Comparison of ENCODE assay signal across 1 cellular context in the genomic region with DNA sequence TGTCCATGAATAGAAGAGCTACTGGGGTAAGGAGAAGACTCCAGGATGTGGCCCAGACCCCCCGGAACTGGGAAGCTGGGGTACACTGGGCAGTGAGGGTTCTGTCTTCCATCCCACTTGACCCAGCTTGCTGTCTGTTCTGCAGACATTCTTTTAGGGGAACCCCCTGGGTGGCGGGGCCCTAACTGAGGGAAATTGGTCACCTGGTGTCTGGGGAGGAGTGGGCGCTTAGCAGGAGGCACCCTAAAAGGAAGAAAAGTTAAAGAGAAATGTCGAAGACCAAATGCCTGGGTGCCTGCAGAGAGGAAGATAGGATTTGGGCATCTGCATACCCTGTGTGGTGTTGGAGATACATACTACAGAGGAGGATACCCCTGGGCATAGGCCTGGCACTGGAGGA.
TF ChIP-seq lines count a peak whose summit lies in the region.

No MANE protein-coding gene starts in this region.

TF ChIP-seq in GM12878, 131 proteins besides CTCF, POLR2A, EP300 and RAD21:
- no peak for TF ChIP-seq HDAC6 (IDR thresholded peaks at IDR 0.05; ENCODE audit: unreplicated experiment)
- TF ChIP-seq, protein P1, sequence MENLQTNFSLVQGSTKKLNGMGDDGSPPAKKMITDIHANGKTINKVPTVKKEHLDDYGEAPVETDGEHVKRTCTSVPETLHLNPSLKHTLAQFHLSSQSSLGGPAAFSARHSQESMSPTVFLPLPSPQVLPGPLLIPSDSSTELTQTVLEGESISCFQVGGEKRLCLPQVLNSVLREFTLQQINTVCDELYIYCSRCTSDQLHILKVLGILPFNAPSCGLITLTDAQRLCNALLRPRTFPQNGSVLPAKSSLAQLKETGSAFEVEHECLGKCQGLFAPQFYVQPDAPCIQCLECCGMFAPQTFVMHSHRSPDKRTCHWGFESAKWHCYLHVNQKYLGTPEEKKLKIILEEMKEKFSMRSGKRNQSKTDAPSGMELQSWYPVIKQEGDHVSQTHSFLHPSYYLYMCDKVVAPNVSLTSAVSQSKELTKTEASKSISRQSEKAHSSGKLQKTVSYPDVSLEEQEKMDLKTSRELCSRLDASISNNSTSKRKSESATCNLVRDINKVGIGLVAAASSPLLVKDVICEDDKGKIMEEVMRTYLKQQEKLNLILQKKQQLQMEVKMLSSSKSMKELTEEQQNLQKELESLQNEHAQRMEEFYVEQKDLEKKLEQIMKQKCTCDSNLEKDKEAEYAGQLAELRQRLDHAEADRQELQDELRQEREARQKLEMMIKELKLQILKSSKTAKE (IDR thresholded peaks at IDR 0.05; ENCODE audit: low read depth, poor library complexity, severe bottlenecking) = no peak
- TF ChIP-seq, protein P2, sequence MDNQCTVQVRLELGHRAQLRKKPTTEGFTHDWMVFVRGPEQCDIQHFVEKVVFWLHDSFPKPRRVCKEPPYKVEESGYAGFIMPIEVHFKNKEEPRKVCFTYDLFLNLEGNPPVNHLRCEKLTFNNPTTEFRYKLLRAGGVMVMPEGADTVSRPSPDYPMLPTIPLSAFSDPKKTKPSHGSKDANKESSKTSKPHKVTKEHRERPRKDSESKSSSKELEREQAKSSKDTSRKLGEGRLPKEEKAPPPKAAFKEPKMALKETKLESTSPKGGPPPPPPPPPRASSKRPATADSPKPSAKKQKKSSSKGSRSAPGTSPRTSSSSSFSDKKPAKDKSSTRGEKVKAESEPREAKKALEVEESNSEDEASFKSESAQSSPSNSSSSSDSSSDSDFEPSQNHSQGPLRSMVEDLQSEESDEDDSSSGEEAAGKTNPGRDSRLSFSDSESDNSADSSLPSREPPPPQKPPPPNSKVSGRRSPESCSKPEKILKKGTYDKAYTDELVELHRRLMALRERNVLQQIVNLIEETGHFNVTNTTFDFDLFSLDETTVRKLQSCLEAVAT (IDR thresholded peaks at IDR 0.05) = no peak
- no peak for TF ChIP-seq SRF (IDR thresholded peaks at IDR 0.05; ENCODE audit: low read depth in 2 of 2, low read length in 2 of 2)
- no peak for TF ChIP-seq ZNF384 (IDR thresholded peaks at IDR 0.05; ENCODE audit: borderline replicate concordance, low read depth, low read length)
- TF ChIP-seq, protein P3, sequence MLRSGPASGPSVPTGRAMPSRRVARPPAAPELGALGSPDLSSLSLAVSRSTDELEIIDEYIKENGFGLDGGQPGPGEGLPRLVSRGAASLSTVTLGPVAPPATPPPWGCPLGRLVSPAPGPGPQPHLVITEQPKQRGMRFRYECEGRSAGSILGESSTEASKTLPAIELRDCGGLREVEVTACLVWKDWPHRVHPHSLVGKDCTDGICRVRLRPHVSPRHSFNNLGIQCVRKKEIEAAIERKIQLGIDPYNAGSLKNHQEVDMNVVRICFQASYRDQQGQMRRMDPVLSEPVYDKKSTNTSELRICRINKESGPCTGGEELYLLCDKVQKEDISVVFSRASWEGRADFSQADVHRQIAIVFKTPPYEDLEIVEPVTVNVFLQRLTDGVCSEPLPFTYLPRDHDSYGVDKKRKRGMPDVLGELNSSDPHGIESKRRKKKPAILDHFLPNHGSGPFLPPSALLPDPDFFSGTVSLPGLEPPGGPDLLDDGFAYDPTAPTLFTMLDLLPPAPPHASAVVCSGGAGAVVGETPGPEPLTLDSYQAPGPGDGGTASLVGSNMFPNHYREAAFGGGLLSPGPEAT (IDR thresholded peaks at IDR 0.05; ENCODE audit: low read depth) = no peak
- TF ChIP-seq, protein P4, sequence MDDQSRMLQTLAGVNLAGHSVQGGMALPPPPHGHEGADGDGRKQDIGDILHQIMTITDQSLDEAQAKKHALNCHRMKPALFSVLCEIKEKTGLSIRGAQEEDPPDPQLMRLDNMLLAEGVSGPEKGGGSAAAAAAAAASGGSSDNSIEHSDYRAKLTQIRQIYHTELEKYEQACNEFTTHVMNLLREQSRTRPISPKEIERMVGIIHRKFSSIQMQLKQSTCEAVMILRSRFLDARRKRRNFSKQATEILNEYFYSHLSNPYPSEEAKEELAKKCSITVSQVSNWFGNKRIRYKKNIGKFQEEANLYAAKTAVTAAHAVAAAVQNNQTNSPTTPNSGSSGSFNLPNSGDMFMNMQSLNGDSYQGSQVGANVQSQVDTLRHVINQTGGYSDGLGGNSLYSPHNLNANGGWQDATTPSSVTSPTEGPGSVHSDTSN (IDR thresholded peaks at IDR 0.05; ENCODE audit: insufficient replicate concordance, low read depth, low read length) = no peak
- TF ChIP-seq TAF1 (IDR thresholded peaks at IDR 0.05; ENCODE audit: borderline replicate concordance, low read depth, low read length) = no peak
- no peak for TF ChIP-seq GATAD2B (conservative IDR thresholded peaks at IDR 0.05; ENCODE audit: low read depth)
- no peak for TF ChIP-seq ZNF217 (IDR thresholded peaks at IDR 0.05)
- no peak for TF ChIP-seq PAX5 (IDR thresholded peaks at IDR 0.05; ENCODE audit: borderline replicate concordance, low read depth, low read length)
- no peak for TF ChIP-seq CBFB (IDR thresholded peaks at IDR 0.05; ENCODE audit: low read depth)
- TF ChIP-seq, protein P5, sequence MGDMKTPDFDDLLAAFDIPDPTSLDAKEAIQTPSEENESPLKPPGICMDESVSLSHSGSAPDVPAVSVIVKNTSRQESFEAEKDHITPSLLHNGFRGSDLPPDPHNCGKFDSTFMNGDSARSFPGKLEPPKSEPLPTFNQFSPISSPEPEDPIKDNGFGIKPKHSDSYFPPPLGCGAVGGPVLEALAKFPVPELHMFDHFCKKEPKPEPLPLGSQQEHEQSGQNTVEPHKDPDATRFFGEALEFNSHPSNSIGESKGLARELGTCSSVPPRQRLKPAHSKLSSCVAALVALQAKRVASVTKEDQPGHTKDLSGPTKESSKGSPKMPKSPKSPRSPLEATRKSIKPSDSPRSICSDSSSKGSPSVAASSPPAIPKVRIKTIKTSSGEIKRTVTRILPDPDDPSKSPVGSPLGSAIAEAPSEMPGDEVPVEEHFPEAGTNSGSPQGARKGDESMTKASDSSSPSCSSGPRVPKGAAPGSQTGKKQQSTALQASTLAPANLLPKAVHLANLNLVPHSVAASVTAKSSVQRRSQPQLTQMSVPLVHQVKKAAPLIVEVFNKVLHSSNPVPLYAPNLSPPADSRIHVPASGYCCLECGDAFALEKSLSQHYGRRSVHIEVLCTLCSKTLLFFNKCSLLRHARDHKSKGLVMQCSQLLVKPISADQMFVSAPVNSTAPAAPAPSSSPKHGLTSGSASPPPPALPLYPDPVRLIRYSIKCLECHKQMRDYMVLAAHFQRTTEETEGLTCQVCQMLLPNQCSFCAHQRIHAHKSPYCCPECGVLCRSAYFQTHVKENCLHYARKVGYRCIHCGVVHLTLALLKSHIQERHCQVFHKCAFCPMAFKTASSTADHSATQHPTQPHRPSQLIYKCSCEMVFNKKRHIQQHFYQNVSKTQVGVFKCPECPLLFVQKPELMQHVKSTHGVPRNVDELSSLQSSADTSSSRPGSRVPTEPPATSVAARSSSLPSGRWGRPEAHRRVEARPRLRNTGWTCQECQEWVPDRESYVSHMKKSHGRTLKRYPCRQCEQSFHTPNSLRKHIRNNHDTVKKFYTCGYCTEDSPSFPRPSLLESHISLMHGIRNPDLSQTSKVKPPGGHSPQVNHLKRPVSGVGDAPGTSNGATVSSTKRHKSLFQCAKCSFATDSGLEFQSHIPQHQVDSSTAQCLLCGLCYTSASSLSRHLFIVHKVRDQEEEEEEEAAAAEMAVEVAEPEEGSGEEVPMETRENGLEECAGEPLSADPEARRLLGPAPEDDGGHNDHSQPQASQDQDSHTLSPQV (IDR thresholded peaks at IDR 0.05) = no peak
- no peak for TF ChIP-seq ZBED1 (IDR thresholded peaks at IDR 0.05; ENCODE audit: borderline replicate concordance)
- TF ChIP-seq SREBF2 (IDR thresholded peaks at IDR 0.05; ENCODE audit: low read length) = no peak
- TF ChIP-seq, protein P6, sequence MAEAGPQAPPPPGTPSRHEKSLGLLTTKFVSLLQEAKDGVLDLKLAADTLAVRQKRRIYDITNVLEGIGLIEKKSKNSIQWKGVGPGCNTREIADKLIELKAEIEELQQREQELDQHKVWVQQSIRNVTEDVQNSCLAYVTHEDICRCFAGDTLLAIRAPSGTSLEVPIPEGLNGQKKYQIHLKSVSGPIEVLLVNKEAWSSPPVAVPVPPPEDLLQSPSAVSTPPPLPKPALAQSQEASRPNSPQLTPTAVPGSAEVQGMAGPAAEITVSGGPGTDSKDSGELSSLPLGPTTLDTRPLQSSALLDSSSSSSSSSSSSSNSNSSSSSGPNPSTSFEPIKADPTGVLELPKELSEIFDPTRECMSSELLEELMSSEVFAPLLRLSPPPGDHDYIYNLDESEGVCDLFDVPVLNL (IDR thresholded peaks at IDR 0.05; ENCODE audit: low read depth, low read length) = no peak
- TF ChIP-seq NR2F1 (conservative IDR thresholded peaks at IDR 0.05) = no peak
